Comparison of ENCODE assay signal across 14 cellular contexts in genomic region chr9:73180373-73180772, GRCh38. TPM values are rescaled to one million over a fixed set of nuclear protein-coding genes. Genes with fewer than 3 reads are reported as not detected.
A peak's percentile ranks its signal among the peaks of the same experiment; 100 is the strongest.
DNase-seq lines count a peak whose midpoint lies in the region; ATAC-seq and TF ChIP-seq lines count a peak whose summit lies in the region.
"Had no signal": no experiment of that assay in that cellular context is flagged by ENCODE, and none has a peak within 500 bp of the region (broad histone marks: within the 10 kb centered on the region; RNA-seq: fewer than 3 reads in every experiment).

No MANE protein-coding gene starts in this region.

- no peaks in the 10 kb centered on the region for H4K20me1 ChIP-seq in PC-9 (ENCODE audit: insufficient read depth)

- TF ChIP-seq CTCF in A673 (conservative IDR thresholded peaks at IDR 0.05; ENCODE audit: low read depth, low read length) (no peak), PC-9 (conservative IDR thresholded peaks at IDR 0.05) (no peak)

- no peaks in the 10 kb centered on the region for H3K9me2 ChIP-seq in PC-9 (ENCODE audit: insufficient read depth)

- H3F3A ChIP-seq in PC-9 (ENCODE audit: insufficient read depth, low read depth) = peaks cover 33% of the 10 kb centered on the region; the same call in 1 of the 2 replicates

- peak; percentile 78 for DNase-seq in A673 (ENCODE audit: low spot score)
- DNase-seq in GM04503 (ENCODE audit: low read depth) = peak; percentile 42
- no peak for DNase-seq in PC-9
- peak; percentile 94 for DNase-seq in fibroblast of peridontal ligament (ENCODE audit: extremely low read depth)
- DNase-seq in putamen (ENCODE audit: low spot score) = no peak
- no peak for DNase-seq in T-helper 1 cell
- DNase-seq in NCI-H2029 treated with DMSO at 0.1 percent for 48 hours (lab: John Stamatoyannopoulos, UW) = no peak
- DNase-seq: brain microvascular endothelial cell; CD8-positive, alpha-beta memory T cell; NCI-H2227 treated with DMSO at 0.1 percent for 48 hours; stimulated activated CD4-positive, alpha-beta T cell treated with anti-CD3 and anti-CD28 coated beads, Interleukin-15, amount 100 ng/mL, for 24 hours; uterus; WERI-Rb-1 had no signal

- H3K79me2 ChIP-seq in PC-9 (ENCODE audit: low read depth) = no peaks in the 10 kb centered on the region

- no peak for ATAC-seq in HG03457 (IDR thresholded peaks at IDR 0.05; ENCODE audit: unreplicated experiment)

- H3K36me3 ChIP-seq in A673 (ENCODE audit: insufficient read depth, low read length, poor library complexity, severe bottlenecking) (no peaks in the 10 kb centered on the region), PC-9 (ENCODE audit: low read depth) (0 out of 2 replicates have a peak, but pooled peaks cover 4% of the 10 kb centered on the region)
- H3K36me3 ChIP-seq: brain microvascular endothelial cell, uterus, WERI-Rb-1 had no signal

- H3K9me3 ChIP-seq in A673 (ENCODE audit: low read depth, low read length, poor library complexity, severe bottlenecking) (no peaks in the 10 kb centered on the region), PC-9 (ENCODE audit: insufficient read depth, low read depth) (peaks cover 6% of the 10 kb centered on the region)
- H3K9me3 ChIP-seq: uterus had no signal

- 0 out of 2 replicates have a peak overlapping the region, but pooled peaks have one; percentile 44 for H3K4me2 ChIP-seq in PC-9

- intact Hi-C loops in A673 (cut with micrococcal nuclease; ENCODE audit: unreplicated experiment) = loop anchor here (2.0 to 10.0 kb wide), 4 partner anchors 28 to 896 kb away; no protein-coding TSS in a partner anchor
- intact Hi-C loops in PC-9 (cut with micrococcal nuclease; ENCODE audit: unreplicated experiment) = loop anchor here (5.0 kb wide), 1 partner anchor 898 kb away; no protein-coding TSS in a partner anchor

- BruUV-seq in A673 (replicated peaks; lab: Mats Ljungman, UMichigan) (no TSS peak), PC-9 (replicated peaks; lab: Mats Ljungman, UMichigan) (no TSS peak)

- POLR2A ChIA-PET in A673 (lab: Charles Lee; ENCODE audit: low non-redundant PET) = no interaction called here
- POLR2A ChIA-PET in PC-9 (lab: Charles Lee; ENCODE audit: unreplicated experiment) = interaction anchor here (0.5 to 0.8 kb wide), 8 partner anchors 10 to 1941 kb away, joined by 3 to 10 read pairs (median 3); no protein-coding TSS in a partner anchor

- peak overlapping the region; percentile 17 for H3K4me3 ChIP-seq in A673 (ENCODE audit: low read depth, low read length, poor library complexity, severe bottlenecking)
- no peak overlapping the region for H3K4me3 ChIP-seq in PC-9
- H3K4me3 ChIP-seq: uterus had no signal

- H3K27ac ChIP-seq in A673 (ENCODE audit: low read depth, low read length, poor library complexity, severe bottlenecking) (peak overlapping the region; percentile 34), PC-9 (peak overlapping the region; percentile 74)
- H3K27ac ChIP-seq: brain microvascular endothelial cell, uterus, WERI-Rb-1 had no signal

- 0 out of 2 replicates have a peak overlapping the region, but pooled peaks have one; percentile 10 for H2AFZ ChIP-seq in PC-9

- CTCF ChIA-PET in A673 (lab: Charles Lee) (interaction anchor here (0.5 to 1.5 kb wide), 4 partner anchors 73 to 1330 kb away, joined by 3 to 6 read pairs (median 4); no protein-coding TSS in a partner anchor), PC-9 (lab: Charles Lee) (interaction anchor here (0.6 to 1.5 kb wide), 2 partner anchors 9 to 101 kb away, joined by 3 read pairs; no protein-coding TSS in a partner anchor)

- H3K27me3 ChIP-seq in A673 (replicated peaks; ENCODE audit: insufficient read depth, low read depth, low read length, poor library complexity) = no peaks in the 10 kb centered on the region
- H3K27me3 ChIP-seq in PC-9 (ENCODE audit: insufficient read depth, low read depth) = no peaks in the 10 kb centered on the region
- H3K27me3 ChIP-seq: brain microvascular endothelial cell, uterus had no signal

- peaks cover 66% of the 10 kb centered on the region for H3K4me1 ChIP-seq in A673 (ENCODE audit: insufficient read depth, low read length, poor library complexity, severe bottlenecking)
- H3K4me1 ChIP-seq in PC-9 (replicated peaks; ENCODE audit: insufficient read depth) = peaks cover 48% of the 10 kb centered on the region
- H3K4me1 ChIP-seq: uterus had no signal

RNA-seq across cellular contexts. Expression of gene ANXA1, which starts 28.7 kb away (rescaled TPM):
- total RNA-seq in A673 (2021) = 338 and 430 TPM in 2 replicates
- 653 and 753 TPM in 2 replicates for total RNA-seq in PC-9 (2021)

Comparison
In these comparisons a context has a peak if more than half of its experiments do, and no peak if none do; other contexts are left out.
1. DNase-seq: peak in A673 (single experiment), GM04503 (single experiment) and fibroblast of peridontal ligament (single experiment); none in PC-9 (0 of 2), putamen (single experiment), T-helper 1 cell (0 of 5) and NCI-H2029 treated with DMSO at 0.1 percent for 48 hours (single experiment).